ENCODE assay signal across 25 cellular contexts in genomic region chr18:73189718-73190117, GRCh38.
"Had no signal": no experiment of that assay in that cellular context is flagged by ENCODE, and none has a peak within 500 bp of the region (broad histone marks: within the 10 kb centered on the region; RNA-seq: fewer than 3 reads in every experiment).

No MANE protein-coding gene starts in this region.

- H3K27ac Mint-ChIP-seq: mesothelial cell of epicardium; natural killer cell treated with Interleukin-12 subunit alpha and Interleukin-12 subunit beta and Interleukin-15 and Interleukin-18, amount 100 ng/mL, for 72 hours; stimulated activated naive B cell treated with anti-CD40 and anti-IgM and Interleukin-4, amounts not matched to agents 10 μg/mL and 1 μg/mL and 100 μg/mL, for 72 hours; stimulated activated naive CD8-positive, alpha-beta T cell treated with anti-CD3 and anti-CD28 coated beads, Interleukin-15, Interleukin-2, amounts not matched to agents 100 ng/mL and 50 ng/mL, for 24 hours had no signal

- H3K27ac ChIP-seq: dorsolateral prefrontal cortex, epithelial cell of prostate, gastrocnemius medialis, neutrophil, pancreas, spleen, thoracic aorta, tibial nerve, upper lobe of left lung had no signal

- DNase-seq: cortex of kidney; dorsolateral prefrontal cortex; effector CD4-positive, alpha-beta T cell; foreskin fibroblast; gastrocnemius medialis; head of caudate nucleus; mesenchymal stem cell; mucosa of descending colon; naive B cell; pancreas; spleen; stimulated activated CD4-positive, alpha-beta T cell treated with anti-CD3 and anti-CD28 coated beads, Interleukin-4, amount 100 ng/mL, for 4 hours; stimulated activated naive B cell treated with anti-CD40 and anti-IgM and Interleukin-4, amounts not matched to agents 10 μg/mL and 1 μg/mL and 100 μg/mL, for 72 hours; upper lobe of left lung had no signal

- H3K4me1 ChIP-seq: gastrocnemius medialis, pancreas, spleen, tibial nerve, upper lobe of left lung had no signal

- ATAC-seq: esophagus mucosa; gastrocnemius medialis; left lobe of liver; mucosa of descending colon; natural killer cell treated with Interleukin-12 subunit alpha and Interleukin-12 subunit beta and Interleukin-15 and Interleukin-18, amount 100 ng/mL, for 72 hours; sciatic nerve; stimulated activated naive B cell treated with anti-CD40 and anti-IgM and Interleukin-4, amounts not matched to agents 10 μg/mL and 1 μg/mL and 100 μg/mL, for 72 hours had no signal

- H3K4me3 Mint-ChIP-seq: mesothelial cell of epicardium; naive B cell; natural killer cell treated with Interleukin-12 subunit alpha and Interleukin-12 subunit beta and Interleukin-15 and Interleukin-18, amount 100 ng/mL, for 72 hours; neural crest cell; stimulated activated naive B cell treated with anti-CD40 and anti-IgM and Interleukin-4, amounts not matched to agents 10 μg/mL and 1 μg/mL and 100 μg/mL, for 72 hours; stimulated activated naive CD8-positive, alpha-beta T cell treated with anti-CD3 and anti-CD28 coated beads, Interleukin-15, Interleukin-2, amounts not matched to agents 100 ng/mL and 50 ng/mL, for 24 hours had no signal

- H3K36me3 Mint-ChIP-seq: mesothelial cell of epicardium; naive B cell; stimulated activated naive B cell treated with anti-CD40 and anti-IgM and Interleukin-4, amounts not matched to agents 10 μg/mL and 1 μg/mL and 100 μg/mL, for 72 hours had no signal

- H3K36me3 ChIP-seq: gastrocnemius medialis, neutrophil, pancreas, spleen, thoracic aorta, tibial nerve, upper lobe of left lung had no signal

- H3K27me3 Mint-ChIP-seq: naive B cell; natural killer cell treated with Interleukin-12 subunit alpha and Interleukin-12 subunit beta and Interleukin-15 and Interleukin-18, amount 100 ng/mL, for 72 hours; stimulated activated naive B cell treated with anti-CD40 and anti-IgM and Interleukin-4, amounts not matched to agents 10 μg/mL and 1 μg/mL and 100 μg/mL, for 72 hours; stimulated activated naive CD8-positive, alpha-beta T cell treated with anti-CD3 and anti-CD28 coated beads, Interleukin-15, Interleukin-2, amounts not matched to agents 100 ng/mL and 50 ng/mL, for 24 hours had no signal

- H3K9me3 ChIP-seq: gastrocnemius medialis, mucosa of descending colon, neutrophil, pancreas, spleen, thoracic aorta, tibial nerve, upper lobe of left lung had no signal

- H3K9me3 Mint-ChIP-seq: mesothelial cell of epicardium, neural crest cell had no signal

- H3K27me3 ChIP-seq: dorsolateral prefrontal cortex, gastrocnemius medialis, neutrophil, pancreas, spleen, tibial nerve, upper lobe of left lung had no signal

- H3K4me1 Mint-ChIP-seq: mesothelial cell of epicardium; naive B cell; neural crest cell; stimulated activated naive B cell treated with anti-CD40 and anti-IgM and Interleukin-4, amounts not matched to agents 10 μg/mL and 1 μg/mL and 100 μg/mL, for 72 hours had no signal

- H3K4me3 ChIP-seq: dorsolateral prefrontal cortex, gastrocnemius medialis, mucosa of descending colon, pancreas, spleen, thoracic aorta, tibial nerve, upper lobe of left lung had no signal
